8 cellular contexts compared by ENCODE assay signal in genomic region chr6:87731818-87732661, GRCh38. TPM values are rescaled to one million over a fixed set of nuclear protein-coding genes. Genes with fewer than 3 reads are reported as not detected.
A peak's percentile ranks its signal among the peaks of the same experiment; 100 is the strongest.
DNase-seq lines count a peak whose midpoint lies in the region; ATAC-seq and TF ChIP-seq lines count a peak whose summit lies in the region.

No MANE protein-coding gene starts in this region.

- H3K27ac Mint-ChIP-seq in progenitor cell of endocrine pancreas (peak overlapping the region; percentile 52), endothelial cell (ENCODE audit: unreplicated experiment) (no peak overlapping the region)

- ATAC-seq in GM19025 (IDR thresholded peaks at IDR 0.05; ENCODE audit: low read depth, unreplicated experiment) (peak; percentile 39), HG03196 (IDR thresholded peaks at IDR 0.05; ENCODE audit: unreplicated experiment) (peak; percentile 58)
- ATAC-seq in activated T-cell treated with anti-CD3 and anti-CD28 coated beads, Interleukin-2, amount 50 U/mL, for 4 hours = peak; percentile 63 to 68

- POLR2A ChIA-PET in BJ (lab: Charles Lee) = no interaction called here

- no peaks in the 10 kb centered on the region for H3K9me3 Mint-ChIP-seq in activated T-cell treated with anti-CD3 and anti-CD28 coated beads, Interleukin-2, amount 50 U/mL, for 4 hours
- H3K9me3 Mint-ChIP-seq in progenitor cell of endocrine pancreas (ENCODE audit: low read depth) = peaks cover 6% of the 10 kb centered on the region
- no peaks in the 10 kb centered on the region for H3K9me3 Mint-ChIP-seq in endothelial cell (ENCODE audit: unreplicated experiment)

- TF ChIP-seq CTCF in BJ (IDR thresholded peaks at IDR 0.05; ENCODE audit: insufficient read depth, low read depth, low read length) (no peak), progenitor cell of endocrine pancreas (IDR thresholded peaks at IDR 0.05; ENCODE audit: unreplicated experiment) (no peak), endothelial cell (IDR thresholded peaks at IDR 0.05; ENCODE audit: unreplicated experiment) (no peak)

- no peaks in the 10 kb centered on the region for H3K36me3 Mint-ChIP-seq in activated T-cell treated with anti-CD3 and anti-CD28 coated beads, Interleukin-2, amount 50 U/mL, for 4 hours (ENCODE audit: insufficient read depth)
- H3K36me3 Mint-ChIP-seq in progenitor cell of endocrine pancreas (ENCODE audit: insufficient read depth) = peaks cover 1% of the 10 kb centered on the region
- H3K36me3 Mint-ChIP-seq in endothelial cell (ENCODE audit: low read depth, unreplicated experiment) = no peaks in the 10 kb centered on the region

- no peaks in the 10 kb centered on the region for H3K27me3 ChIP-seq in BJ (ENCODE audit: control insufficient read depth, insufficient read depth, low read length)

- no peaks in the 10 kb centered on the region for H3K27me3 Mint-ChIP-seq in activated T-cell treated with anti-CD3 and anti-CD28 coated beads, Interleukin-2, amount 50 U/mL, for 4 hours (ENCODE audit: low read depth)
- H3K27me3 Mint-ChIP-seq in progenitor cell of endocrine pancreas (peaks cover 11% of the 10 kb centered on the region), endothelial cell (ENCODE audit: unreplicated experiment) (no peaks in the 10 kb centered on the region)

- DNase-seq in BJ (ENCODE audit: low read depth) (peak; percentile 53), NCI-H510A (lab: John Stamatoyannopoulos, UW) (peak; percentile 52), germinal center (ENCODE audit: low spot score) (peak; percentile 27), progenitor cell of endocrine pancreas (ENCODE audit: low spot score, unreplicated experiment) (no peak), endothelial cell (ENCODE audit: low spot score) (no peak)
- DNase-seq in activated T-cell treated with anti-CD3 and anti-CD28 coated beads, Interleukin-2, amount 50 U/mL, for 4 hours = no peak

- H3K4me3 ChIP-seq in BJ (ENCODE audit: low read depth, low read length) = no peak overlapping the region

- H3K36me3 ChIP-seq in BJ (ENCODE audit: control insufficient read depth, insufficient read depth, low read length) = no peaks in the 10 kb centered on the region

- CTCF ChIA-PET in BJ (lab: Yijun Ruan, JAX) = no interaction called here

- peak overlapping the region; percentile 1 for H3K4me3 Mint-ChIP-seq in activated T-cell treated with anti-CD3 and anti-CD28 coated beads, Interleukin-2, amount 50 U/mL, for 4 hours
- no peak overlapping the region for H3K4me3 Mint-ChIP-seq in progenitor cell of endocrine pancreas (ENCODE audit: low read depth)
- no peak overlapping the region for H3K4me3 Mint-ChIP-seq in endothelial cell (ENCODE audit: unreplicated experiment)

- peaks cover 23% of the 10 kb centered on the region for H3K4me1 Mint-ChIP-seq in activated T-cell treated with anti-CD3 and anti-CD28 coated beads, Interleukin-2, amount 50 U/mL, for 4 hours (ENCODE audit: low read depth)
- H3K4me1 Mint-ChIP-seq in progenitor cell of endocrine pancreas (ENCODE audit: low read depth) (no peaks in the 10 kb centered on the region), endothelial cell (ENCODE audit: unreplicated experiment) (peaks cover 5% of the 10 kb centered on the region)

RNA-seq across cellular contexts. Expression of gene AKIRIN2, which starts 30.0 kb away (rescaled TPM):
- polyA plus RNA-seq in BJ (2011; rRNA removed) = 8.1 and 15.1 TPM in 2 replicates
- 12.1 and 23.2 TPM in 2 replicates for polyA minus RNA-seq in BJ (2011; rRNA and poly(A)+ RNA removed)
- 10 to 100 TPM; 43.8 to 61.4 (median 54.2) TPM for total RNA-seq in activated T-cell treated with anti-CD3 and anti-CD28 coated beads, Interleukin-2, amount 50 U/mL, for 4 hours
- total RNA-seq in progenitor cell of endocrine pancreas (77.8 and 86.3 TPM in 2 replicates), endothelial cell (ENCODE audit: unreplicated experiment) (59.3 TPM)

Comparison
In these comparisons a context has a peak if more than half of its experiments do, and no peak if none do; other contexts are left out.
1. DNase-seq: peak in BJ (single experiment), NCI-H510A (single experiment) and germinal center (single experiment); none in activated T-cell treated with anti-CD3 and anti-CD28 coated beads, Interleukin-2, amount 50 U/mL, for 4 hours (single experiment), progenitor cell of endocrine pancreas (single experiment) and endothelial cell (single experiment).
2. Peak in every context shown above with its lines, with median percentiles within 50 percentile points of each other: ATAC-seq.